In genomic region chr11:61885166-61885778, GRCh38 we compare ENCODE assay signal across 21 cellular contexts. TPM values are rescaled to one million over a fixed set of nuclear protein-coding genes. Genes with fewer than 3 reads are reported as not detected.
A peak's percentile ranks its signal among the peaks of the same experiment; 100 is the strongest.
DNase-seq lines count a peak whose midpoint lies in the region; ATAC-seq and TF ChIP-seq lines count a peak whose summit lies in the region.
"Had no signal": no experiment of that assay in that cellular context is flagged by ENCODE, and none has a peak within 500 bp of the region (broad histone marks: within the 10 kb centered on the region; RNA-seq: fewer than 3 reads in every experiment).

No MANE protein-coding gene starts in this region.

- peaks cover under 1 to 13% of the 10 kb centered on the region in 2 donors for H3K4me1 ChIP-seq in left lung

- peak; percentile 5 for ATAC-seq in left lung
- ATAC-seq in HG02981 (IDR thresholded peaks at IDR 0.05; ENCODE audit: unreplicated experiment) = no peak
- no peak for ATAC-seq in GM18520 (IDR thresholded peaks at IDR 0.05; ENCODE audit: unreplicated experiment)
- ATAC-seq: activated naive CD8-positive, alpha-beta T cell treated with anti-CD3 and anti-CD28 coated beads, Interleukin-2, amount 50 U/mL, for 24 hours; natural killer cell had no signal

- H3K9me3 ChIP-seq in left lung = no peaks in the 10 kb centered on the region
- H3K9me3 ChIP-seq: esophagus squamous epithelium, spleen, thoracic aorta had no signal

- peaks cover 0 to 1% of the 10 kb centered on the region in 2 donors for H3K27me3 ChIP-seq in left lung
- H3K27me3 ChIP-seq: esophagus squamous epithelium had no signal

- intact Hi-C loops in left lung (cut with DNase I) = no loop called here

- no peaks in the 10 kb centered on the region for H3K36me3 ChIP-seq in left lung
- H3K36me3 ChIP-seq: esophagus squamous epithelium, spleen had no signal

- in situ Hi-C loops in KBM-7 (cut with MboI; ENCODE audit: low pct_unique_long_range_greater_than_20kb, low sequenced_read_pairs) = no loop called here

- DNase-seq in DMS79 (lab: John Stamatoyannopoulos, UW) = peak; percentile 93
- DNase-seq in KBM-7 = peak; percentile 20
- DNase-seq in NCI-H510A treated with DMSO at 0.1 percent for 48 hours (lab: John Stamatoyannopoulos, UW) = peak; percentile 53
- no peak for DNase-seq in left lung
- no peak for DNase-seq in NCI-H526 treated with DMSO at 0.1 percent for 48 hours (lab: John Stamatoyannopoulos, UW)
- DNase-seq in activated CD4-positive, CD25-positive, alpha-beta regulatory T cell treated with anti-CD3 and anti-CD28 coated beads, Interleukin-2, amount 50 U/mL, for 72 hours = no peak
- DNase-seq: activated CD4-positive, CD25-positive, alpha-beta regulatory T cell; activated CD8-positive, alpha-beta memory T cell treated with anti-CD3 and anti-CD28 coated beads for 24 hours; activated naive CD8-positive, alpha-beta T cell treated with anti-CD3 and anti-CD28 coated beads, Interleukin-2, amount 50 U/mL, for 24 hours; AML-193; esophagus squamous epithelium; immature natural killer cell; Kasumi-1; natural killer cell; NCI-H1694; Right ventricle myocardium superior; spleen had no signal

- H3K4me3 ChIP-seq in left lung = no peak overlapping the region
- H3K4me3 ChIP-seq: esophagus squamous epithelium, lung, spleen, thoracic aorta had no signal

- no peak for TF ChIP-seq CTCF in left lung (IDR thresholded peaks at IDR 0.05)

- H3K27ac ChIP-seq in left lung = no peak overlapping the region
- H3K27ac ChIP-seq: esophagus squamous epithelium, spleen, thoracic aorta had no signal

RNA-seq across cellular contexts. Expression of gene FADS3, which starts 6.1 kb away (rescaled TPM):
- total RNA-seq in left lung = 10 to 100 TPM; 64.1 to 71.4 TPM

RNA-seq across cellular contexts. Expression of gene RAB3IL1, which starts 32.1 kb away (rescaled TPM):
- 10 to 100 TPM; 10.8 to 13.3 TPM for total RNA-seq in left lung
- total RNA-seq: natural killer cell had no signal

RNA-seq across cellular contexts. Expression of gene FADS2, which starts 57.2 kb away (rescaled TPM):
- total RNA-seq in left lung = 100 to 1,000 TPM; 153 to 295 TPM

Comparison
In these comparisons a context has a peak if more than half of its experiments do, and no peak if none do; other contexts are left out.
1. DNase-seq: peak in DMS79 (single experiment), KBM-7 (single experiment) and NCI-H510A treated with DMSO at 0.1 percent for 48 hours (single experiment); none in left lung (0 of 2), NCI-H526 treated with DMSO at 0.1 percent for 48 hours (single experiment) and activated CD4-positive, CD25-positive, alpha-beta regulatory T cell treated with anti-CD3 and anti-CD28 coated beads, Interleukin-2, amount 50 U/mL, for 72 hours (single experiment).